19 cellular contexts compared by ENCODE assay signal in genomic region chr5:102481044-102481715, GRCh38. TPM values are rescaled to one million over a fixed set of nuclear protein-coding genes. Genes with fewer than 3 reads are reported as not detected.
DNase-seq lines count a peak whose midpoint lies in the region.
"Had no signal": no experiment of that assay in that cellular context is flagged by ENCODE, and none has a peak within 500 bp of the region (broad histone marks: within the 10 kb centered on the region; RNA-seq: fewer than 3 reads in every experiment).

No MANE protein-coding gene starts in this region.

- H2AK5ac ChIP-seq in neuronal stem cell (ENCODE audit: low read depth, low read length), result no peak overlapping the region

- no peaks in the 10 kb centered on the region for H3K4me1 ChIP-seq in neuronal stem cell (ENCODE audit: control insufficient read depth in 2 of 2, insufficient read depth in 1 of 2, low read depth in 1 of 2, low read length in 2 of 2)
- H3K4me1 ChIP-seq: lower lobe of right lung, testis had no signal

- no peak overlapping the region for H2BK12ac ChIP-seq in neuronal stem cell (ENCODE audit: low read length)

- H4K91ac ChIP-seq in neuronal stem cell (ENCODE audit: low read depth, low read length, poor library complexity), result no peak overlapping the region

- no peaks in the 10 kb centered on the region for H3K27me3 ChIP-seq in neuronal stem cell (ENCODE audit: control insufficient read depth in 3 of 3, insufficient read depth in 3 of 3, low read depth in 1 of 3, low read length in 3 of 3)
- H3K27me3 ChIP-seq: brain microvascular endothelial cell, testis had no signal

- H3K14ac ChIP-seq in neuronal stem cell (ENCODE audit: low read length), result no peak overlapping the region

- H2BK5ac ChIP-seq in neuronal stem cell (ENCODE audit: low read length), result no peak overlapping the region

- H3K4ac ChIP-seq in neuronal stem cell (ENCODE audit: low read length), result no peak overlapping the region

- H4K8ac ChIP-seq in neuronal stem cell (ENCODE audit: low read depth, low read length), result no peak overlapping the region

- no CpG with 5 or more reads among the region's 1 CpG for WGBS in neuronal stem cell (ENCODE audit: extremely low coverage in 2 of 2, insufficient read length in 2 of 2, insufficient replicate concordance in 1 of 2), 2 donors

- no peak overlapping the region for H3K27ac ChIP-seq in neuronal stem cell (replicated peaks; ENCODE audit: low read length)
- H3K27ac ChIP-seq: brain microvascular endothelial cell, lower lobe of right lung, testis had no signal

- no peak overlapping the region for H3K4me2 ChIP-seq in neuronal stem cell (ENCODE audit: insufficient read depth, low read length, poor library complexity, severe bottlenecking)

- H3K18ac ChIP-seq in neuronal stem cell (ENCODE audit: low read length), result no peak overlapping the region

- H3K9me3 ChIP-seq in neuronal stem cell (replicated peaks in 1 of 2; ENCODE audit: control insufficient read depth in 2 of 2, insufficient read depth in 1 of 2, low read depth in 1 of 2, low read length in 2 of 2), result no peaks in the 10 kb centered on the region
- H3K9me3 ChIP-seq: lower lobe of right lung, testis had no signal

- H2AFZ ChIP-seq in neuronal stem cell (ENCODE audit: low read length), result no peak overlapping the region

- H3K79me1 ChIP-seq in neuronal stem cell (ENCODE audit: low read depth, low read length), result no peaks in the 10 kb centered on the region

- no peak overlapping the region for H2BK120ac ChIP-seq in neuronal stem cell (ENCODE audit: low read depth, low read length)

- H3K23ac ChIP-seq in neuronal stem cell (ENCODE audit: low read depth, low read length, poor library complexity), result no peak overlapping the region

- no peak overlapping the region for H2BK15ac ChIP-seq in neuronal stem cell (ENCODE audit: low read length)

- H3K4me3 ChIP-seq in skeletal muscle cell (ENCODE audit: low read depth, low read length) (no peak overlapping the region), neuronal stem cell (ENCODE audit: low read length in 2 of 2) (no peak overlapping the region)
- H3K4me3 ChIP-seq: lower lobe of right lung, testis had no signal

- DNase-seq in NCI-H2081 (lab: John Stamatoyannopoulos, UW) (peak; percentile 29 to 59), NCI-H2081 treated with DMSO at 0.1 percent for 48 hours (lab: John Stamatoyannopoulos, UW) (no peak), NCI-H345 (lab: John Stamatoyannopoulos, UW) (peak; percentile 62), astrocyte of the hippocampus (ENCODE audit: low read depth, low spot score) (peak; percentile 64), skeletal muscle cell (ENCODE audit: low read depth) (peak; percentile 65), neuronal stem cell (ENCODE audit: low spot score) (no peak), middle frontal gyrus (ENCODE audit: extremely low spot score, low spot score) (no peak)
- no peak for DNase-seq in activated naive CD4-positive, alpha-beta T cell treated with anti-CD3 and anti-CD28 coated beads, Interleukin-2, amount 50 U/mL, for 16 hours
- DNase-seq: activated CD8-positive, alpha-beta memory T cell treated with anti-CD3 and anti-CD28 coated beads, Interleukin-2, amount 10 ng/mL, durations not matched to agents 7 days and 5 days; activated naive CD4-positive, alpha-beta T cell; brain microvascular endothelial cell; CD8-positive, alpha-beta T cell; effector CD8-positive, alpha-beta T cell; foreskin fibroblast; lower lobe of right lung; natural killer cell; NCI-H446; retina; testis had no signal

- H3K9ac ChIP-seq in neuronal stem cell (ENCODE audit: low read depth, low read length, poor library complexity), result no peak overlapping the region

- no peaks in the 10 kb centered on the region for H3K36me3 ChIP-seq in neuronal stem cell (replicated peaks in 1 of 2; ENCODE audit: control insufficient read depth in 2 of 2, insufficient read depth in 2 of 2, low read length in 2 of 2)
- H3K36me3 ChIP-seq: brain microvascular endothelial cell, lower lobe of right lung had no signal

RNA-seq across cellular contexts. Expression of gene SLCO6A1, which starts 17.6 kb away (rescaled TPM):
- 0.03 TPM for polyA plus RNA-seq in neuronal stem cell (2013, experiment 1 of 2)
- 0.11 TPM for polyA plus RNA-seq in neuronal stem cell (2013, experiment 2 of 2)

Comparison
In these comparisons a context has a peak if more than half of its experiments do, and no peak if none do; other contexts are left out.
1. DNase-seq: peak in NCI-H2081 (2 of 2), NCI-H345 (single experiment), astrocyte of the hippocampus (single experiment) and skeletal muscle cell (single experiment); none in NCI-H2081 treated with DMSO at 0.1 percent for 48 hours (single experiment), neuronal stem cell (single experiment), middle frontal gyrus (single experiment) and activated naive CD4-positive, alpha-beta T cell treated with anti-CD3 and anti-CD28 coated beads, Interleukin-2, amount 50 U/mL, for 16 hours (single experiment).